In the genomic region with DNA sequence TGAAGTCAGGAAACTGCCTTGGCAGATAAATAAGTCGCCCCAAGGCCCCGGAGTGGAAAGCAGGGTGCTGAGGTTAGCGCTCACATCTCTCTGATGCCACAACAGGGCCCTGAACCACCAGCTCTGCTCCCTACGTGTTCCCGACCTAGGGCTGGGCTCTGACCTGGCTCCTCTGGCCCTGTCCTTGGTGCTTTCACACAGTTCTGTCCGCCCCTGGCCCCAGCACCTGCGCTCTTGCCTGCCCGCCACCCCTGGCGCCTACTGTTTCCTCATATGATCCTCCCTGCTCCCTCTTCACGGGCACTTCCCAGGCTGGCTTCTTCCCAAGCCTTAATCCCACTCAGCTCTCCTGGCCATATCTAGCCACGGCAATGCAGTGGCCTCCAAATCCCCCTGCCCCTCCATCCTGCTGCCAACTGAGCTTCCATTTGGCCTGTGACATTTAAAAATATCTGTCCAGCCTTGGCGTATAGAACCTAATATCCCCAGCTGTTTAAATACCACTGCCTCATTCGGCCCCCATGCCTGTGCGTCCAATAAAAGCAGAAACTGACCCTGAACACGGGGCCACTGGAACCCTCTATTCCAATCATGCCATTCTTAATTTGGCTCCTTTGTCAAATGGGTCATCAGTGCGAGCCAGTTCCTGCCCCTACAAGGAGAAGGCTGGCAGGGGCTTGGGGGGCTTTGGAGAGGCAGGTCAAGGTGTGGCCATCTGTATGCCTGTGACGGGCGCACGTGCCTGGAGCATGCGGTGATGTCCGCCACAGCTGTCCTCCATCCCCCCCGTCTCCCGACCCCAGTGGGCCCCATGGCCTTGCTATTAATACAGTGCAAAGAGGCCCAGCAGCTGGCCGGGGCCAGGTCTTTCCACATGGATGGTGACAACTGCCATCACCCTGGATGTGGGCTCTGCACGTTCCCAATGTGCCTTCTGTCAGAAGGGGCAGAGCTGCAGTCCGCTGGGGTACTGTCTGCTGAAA, we compare ENCODE assay signal across 1 cellular context.
TF ChIP-seq lines count a peak whose summit lies in the region.

No MANE protein-coding gene starts in this region.

TF ChIP-seq in Ishikawa, 13 proteins besides CTCF, POLR2A, EP300 and RAD21 (continued from another document):
- no peak for TF ChIP-seq TAF1 (IDR thresholded peaks at IDR 0.05; ENCODE audit: low read depth)
- no peak for TF ChIP-seq TCF12 (IDR thresholded peaks at IDR 0.05; ENCODE audit: low read depth)
TF ChIP-seq in Ishikawa: peak in this region for 1.
